In the genomic region with DNA sequence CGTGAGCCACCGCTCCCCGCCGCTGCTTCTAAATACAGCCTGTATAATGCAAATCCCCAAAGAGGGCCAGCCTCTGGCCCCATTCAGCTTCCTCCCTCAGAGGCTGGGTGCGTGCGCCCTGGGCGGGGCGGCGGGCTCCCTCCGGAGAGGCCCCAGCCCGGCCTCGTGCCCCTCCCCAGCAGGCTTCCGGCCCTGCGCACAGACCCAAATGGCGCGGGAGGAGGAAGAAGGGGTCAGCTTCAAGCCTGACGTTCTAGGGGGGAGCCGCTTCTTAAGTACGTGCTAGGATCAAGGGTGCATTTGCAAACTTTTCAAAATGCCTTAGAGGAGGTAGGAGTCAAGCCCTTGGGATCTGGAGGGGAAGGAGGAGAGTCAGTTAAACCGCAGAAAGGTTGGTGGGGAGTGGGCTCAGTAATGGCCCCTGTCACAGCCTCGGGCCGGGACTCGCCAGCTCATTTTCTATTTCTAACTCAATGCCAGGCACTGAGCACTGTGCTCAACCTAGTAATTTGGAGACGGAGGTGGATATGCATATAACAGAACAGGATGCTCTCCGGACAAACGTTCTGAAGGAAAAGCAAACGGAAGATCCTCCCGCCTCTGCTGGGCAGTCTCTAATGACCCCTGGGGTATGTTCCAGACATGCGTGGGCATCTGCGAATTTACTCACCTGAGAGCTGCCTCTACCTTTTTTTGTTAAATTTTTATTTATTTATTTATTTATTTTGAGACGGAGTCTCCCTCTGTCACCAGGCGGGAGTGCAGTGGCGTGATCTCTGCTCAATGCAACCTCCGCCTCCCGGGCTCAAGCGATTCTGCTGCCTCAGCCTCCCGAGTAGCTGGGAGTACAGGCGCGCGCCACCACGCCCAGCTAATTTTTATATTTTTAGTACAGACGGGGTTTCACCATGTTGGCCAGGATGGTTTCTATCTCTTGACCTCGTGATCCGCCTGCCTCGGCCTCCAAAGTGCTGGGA, we compare ENCODE assay signal across 8 cellular contexts. TPM values are rescaled to one million over a fixed set of nuclear protein-coding genes. Genes with fewer than 3 reads are reported as not detected.
A peak's percentile ranks its signal among the peaks of the same experiment; 100 is the strongest.
DNase-seq lines count a peak whose midpoint lies in the region; ATAC-seq, FAIRE-seq and TF ChIP-seq lines count a peak whose summit lies in the region.

No MANE protein-coding gene starts in this region.

- no peak for FAIRE-seq in HTR-8/SVneo (lab: Jason Lieb, UNC)

- H2AFZ ChIP-seq in GM23338, result peak overlapping the region; percentile 94

- peaks cover 26% of the 10 kb centered on the region for H3K4me1 ChIP-seq in GM23338 (ENCODE audit: insufficient read depth)

- peak overlapping the region; percentile 83; the same call in 1 of the 2 replicates for H3K27ac ChIP-seq in GM23338 (ENCODE audit: low read depth)

- no peaks in the 10 kb centered on the region for H4K20me1 ChIP-seq in GM23338 (replicated peaks; ENCODE audit: insufficient read depth)

- H3K4me2 ChIP-seq in GM23338, result peak overlapping the region; percentile 71

- DNase-seq in GM23338 (ENCODE audit: low spot score), result peak; percentile 67
- peak; percentile 92 for DNase-seq in NOMO-1 treated with dmso at 0.1 percent for 144 hours (lab: John Stamatoyannopoulos, UW; ENCODE audit: unreplicated experiment)
- peak; percentile 55 for DNase-seq in activated T-helper 9 cell treated with anti-CD3 and anti-CD28 coated beads, Interleukin-2, amount 50 U/mL, for 16 hours (ENCODE audit: low read depth)
- peak; percentile 68 to 77 for DNase-seq in memory B cell (ENCODE audit: low spot score in 2 of 2)
- DNase-seq in stimulated activated effector memory CD8-positive, alpha-beta T cell treated with anti-CD3 and anti-CD28 coated beads, Interleukin-12 subunit alpha, Interleukin-12 subunit beta, amount 100 ng/mL, for 72 hours (ENCODE audit: low spot score in 2 of 2), result peak in 1 of 2 donors; percentile 61
- DNase-seq in HTR-8/SVneo (ENCODE audit: insufficient read length, low spot score), result no peak

- H3K4me3 Mint-ChIP-seq in GM23338 (no peak overlapping the region), memory B cell (peak overlapping the region; percentile 95)
- H3K4me3 Mint-ChIP-seq in stimulated activated effector memory CD8-positive, alpha-beta T cell treated with anti-CD3 and anti-CD28 coated beads, Interleukin-12 subunit alpha, Interleukin-12 subunit beta, amount 100 ng/mL, for 72 hours, result peak overlapping the region; percentile 90
- H3K4me3 Mint-ChIP-seq in activated T-helper 17 cell treated with anti-CD3 and anti-CD28 coated beads, Interleukin-2, amount 50 U/mL, for 72 hours, result no peak overlapping the region

- H3K36me3 Mint-ChIP-seq in GM23338 (ENCODE audit: low read depth) (no peaks in the 10 kb centered on the region), memory B cell (peaks cover 1% of the 10 kb centered on the region)
- H3K36me3 Mint-ChIP-seq in stimulated activated effector memory CD8-positive, alpha-beta T cell treated with anti-CD3 and anti-CD28 coated beads, Interleukin-12 subunit alpha, Interleukin-12 subunit beta, amount 100 ng/mL, for 72 hours, result peaks cover 11% of the 10 kb centered on the region
- no peaks in the 10 kb centered on the region for H3K36me3 Mint-ChIP-seq in activated T-helper 17 cell treated with anti-CD3 and anti-CD28 coated beads, Interleukin-2, amount 50 U/mL, for 72 hours (ENCODE audit: low read depth)

- H3K9me3 Mint-ChIP-seq in GM23338 (no peaks in the 10 kb centered on the region), memory B cell (no peaks in the 10 kb centered on the region)
- no peaks in the 10 kb centered on the region for H3K9me3 Mint-ChIP-seq in stimulated activated effector memory CD8-positive, alpha-beta T cell treated with anti-CD3 and anti-CD28 coated beads, Interleukin-12 subunit alpha, Interleukin-12 subunit beta, amount 100 ng/mL, for 72 hours
- no peaks in the 10 kb centered on the region for H3K9me3 Mint-ChIP-seq in activated T-helper 17 cell treated with anti-CD3 and anti-CD28 coated beads, Interleukin-2, amount 50 U/mL, for 72 hours

- ATAC-seq in GM23338 (peak; percentile 88), memory B cell (ENCODE audit: low read depth) (peak; percentile 92)
- peak; percentile 98 for ATAC-seq in stimulated activated effector memory CD8-positive, alpha-beta T cell treated with anti-CD3 and anti-CD28 coated beads, Interleukin-12 subunit alpha, Interleukin-12 subunit beta, amount 100 ng/mL, for 72 hours
- no peak for ATAC-seq in activated T-helper 17 cell treated with anti-CD3 and anti-CD28 coated beads, Interleukin-2, amount 50 U/mL, for 72 hours (replicated peaks)

- no peak overlapping the region for H3K27ac Mint-ChIP-seq in GM23338
- peak overlapping the region; percentile 94 for H3K27ac Mint-ChIP-seq in memory B cell
- peak overlapping the region; percentile 97 for H3K27ac Mint-ChIP-seq in stimulated activated effector memory CD8-positive, alpha-beta T cell treated with anti-CD3 and anti-CD28 coated beads, Interleukin-12 subunit alpha, Interleukin-12 subunit beta, amount 100 ng/mL, for 72 hours
- no peak overlapping the region for H3K27ac Mint-ChIP-seq in activated T-helper 17 cell treated with anti-CD3 and anti-CD28 coated beads, Interleukin-2, amount 50 U/mL, for 72 hours

- H3K27me3 Mint-ChIP-seq in GM23338 (ENCODE audit: insufficient read depth, low read depth, poor library complexity) (peaks cover 15% of the 10 kb centered on the region), memory B cell (no peaks in the 10 kb centered on the region)
- no peaks in the 10 kb centered on the region for H3K27me3 Mint-ChIP-seq in activated T-helper 17 cell treated with anti-CD3 and anti-CD28 coated beads, Interleukin-2, amount 50 U/mL, for 72 hours

- no peaks in the 10 kb centered on the region for H3K27me3 ChIP-seq in GM23338 (ENCODE audit: insufficient read depth)

- H3K79me2 ChIP-seq in GM23338 (replicated peaks; ENCODE audit: insufficient read depth), result no peaks in the 10 kb centered on the region

- no peak for TF ChIP-seq CTCF in GM23338 (conservative IDR thresholded peaks at IDR 0.05; ENCODE audit: low read depth in 2 of 2)

- H3K4me1 Mint-ChIP-seq in GM23338 (peaks cover 36% of the 10 kb centered on the region), memory B cell (peaks cover 25% of the 10 kb centered on the region)
- H3K4me1 Mint-ChIP-seq in stimulated activated effector memory CD8-positive, alpha-beta T cell treated with anti-CD3 and anti-CD28 coated beads, Interleukin-12 subunit alpha, Interleukin-12 subunit beta, amount 100 ng/mL, for 72 hours, result peaks cover 21% of the 10 kb centered on the region
- H3K4me1 Mint-ChIP-seq in activated T-helper 17 cell treated with anti-CD3 and anti-CD28 coated beads, Interleukin-2, amount 50 U/mL, for 72 hours, result peaks cover 5% of the 10 kb centered on the region

- H3F3A ChIP-seq in GM23338 (replicated peaks; ENCODE audit: low read depth), result peaks cover 12% of the 10 kb centered on the region; the same call in 1 of the 2 replicates

- H3K9me2 ChIP-seq in GM23338 (ENCODE audit: insufficient read depth), result no peaks in the 10 kb centered on the region

- H3K4me3 ChIP-seq in GM08714 (ENCODE audit: low read length) (peak overlapping the region; percentile 72; the same call in 1 of the 2 replicates), GM23338 (peak overlapping the region; percentile 47)

- no peaks in the 10 kb centered on the region for H3K36me3 ChIP-seq in GM23338 (ENCODE audit: insufficient read depth)

TF ChIP-seq in GM23338, 12 proteins besides CTCF, POLR2A, EP300 and RAD21 (continues in another document):
- no peak for TF ChIP-seq ZNF331 (CRISPR knock-in tag; IDR thresholded peaks at IDR 0.05; ENCODE audit: low read depth)
- TF ChIP-seq ETS1 (IDR thresholded peaks at IDR 0.05), result no peak
- TF ChIP-seq JUNB (IDR thresholded peaks at IDR 0.05; ENCODE audit: unreplicated experiment), result no peak
- TF ChIP-seq POLR2AphosphoS5 (IDR thresholded peaks at IDR 0.05; ENCODE audit: low read depth), result no peak
- no peak for TF ChIP-seq NANOG (IDR thresholded peaks at IDR 0.05; ENCODE audit: borderline replicate concordance)
- no peak for TF ChIP-seq ZNF114 (CRISPR knock-in tag; IDR thresholded peaks at IDR 0.05)
- no peak for TF ChIP-seq EZH2 (IDR thresholded peaks at IDR 0.05; ENCODE audit: low read depth, unreplicated experiment)
- no peak for TF ChIP-seq EZH2phosphoT487 (IDR thresholded peaks at IDR 0.05; ENCODE audit: unreplicated experiment)

RNA-seq across cellular contexts. Expression of gene NINJ2, which starts 32.3 kb away (rescaled TPM):
- total RNA-seq in GM23338 (2014; rRNA removed; shearing (Covaris generic)), result 0.94 and 2.1 TPM in 2 replicates
- polyA plus RNA-seq in GM23338 (2016; fragmentation: Nextera tagmentation; extraction: Ambion mirVana), result 1.2 and 2.6 TPM in 2 replicates
- total RNA-seq in activated T-helper 17 cell treated with anti-CD3 and anti-CD28 coated beads, Interleukin-2, amount 50 U/mL, for 72 hours, result 10 to 100 TPM in 1 of 2 donors, 1 to 10 TPM in 1; 9.2 to 19.9 TPM

Comparison
In these comparisons a context has a peak if more than half of its experiments do, and no peak if none do; other contexts are left out.
1. H3K27ac Mint-ChIP-seq: peak in memory B cell (single experiment) and stimulated activated effector memory CD8-positive, alpha-beta T cell treated with anti-CD3 and anti-CD28 coated beads, Interleukin-12 subunit alpha, Interleukin-12 subunit beta, amount 100 ng/mL, for 72 hours (single experiment); none in GM23338 (single experiment) and activated T-helper 17 cell treated with anti-CD3 and anti-CD28 coated beads, Interleukin-2, amount 50 U/mL, for 72 hours (single experiment).
2. H3K4me3 Mint-ChIP-seq: peak in memory B cell (single experiment) and stimulated activated effector memory CD8-positive, alpha-beta T cell treated with anti-CD3 and anti-CD28 coated beads, Interleukin-12 subunit alpha, Interleukin-12 subunit beta, amount 100 ng/mL, for 72 hours (single experiment); none in GM23338 (single experiment) and activated T-helper 17 cell treated with anti-CD3 and anti-CD28 coated beads, Interleukin-2, amount 50 U/mL, for 72 hours (single experiment).